ENCODE assay signal across 9 cellular contexts in genomic region chr17:49343273-49343672, GRCh38. TPM values are rescaled to one million over a fixed set of nuclear protein-coding genes. Genes with fewer than 3 reads are reported as not detected.
DNase-seq lines count a peak whose midpoint lies in the region; ATAC-seq and TF ChIP-seq lines count a peak whose summit lies in the region.
"Had no signal": no experiment of that assay in that cellular context is flagged by ENCODE, and none has a peak within 500 bp of the region (broad histone marks: within the 10 kb centered on the region; RNA-seq: fewer than 3 reads in every experiment).

No MANE protein-coding gene starts in this region.

- H3K4ac ChIP-seq in mesenchymal stem cell (ENCODE audit: low read depth in 1 of 2, low read length in 2 of 2), result no peak overlapping the region

- peaks cover 71% of the 10 kb centered on the region for H3K79me2 ChIP-seq in Loucy (ENCODE audit: insufficient read depth, low read length)

- H3K4me1 ChIP-seq in Loucy (ENCODE audit: insufficient read depth, low read length, poor library complexity, severe bottlenecking) (peaks cover 32% of the 10 kb centered on the region), mesenchymal stem cell (ENCODE audit: control insufficient read depth, insufficient read depth, low read depth, low read length) (peaks cover under 1% of the 10 kb centered on the region), heart right ventricle (peaks cover 0 to 53% (median 21%) of the 10 kb centered on the region in 9 donors)

- H3K14ac ChIP-seq in mesenchymal stem cell (ENCODE audit: low read length in 2 of 2), result no peak overlapping the region

- H3K9me2 ChIP-seq in Loucy (replicated peaks; ENCODE audit: low read depth, low read length), result no peaks in the 10 kb centered on the region

- H3K27me3 Mint-ChIP-seq in activated T-helper 17 cell treated with anti-CD3 and anti-CD28 coated beads, Interleukin-2, amount 50 U/mL, for 72 hours, result no peaks in the 10 kb centered on the region

- H3K9me3 ChIP-seq in Loucy (ENCODE audit: insufficient read depth, low read depth, low read length), result no peaks in the 10 kb centered on the region
- H3K9me3 ChIP-seq in mesenchymal stem cell (ENCODE audit: control insufficient read depth, low read length), result no peaks in the 10 kb centered on the region
- H3K9me3 ChIP-seq in heart right ventricle, result no peaks in the 10 kb centered on the region

- H3K27me3 ChIP-seq in Loucy (ENCODE audit: insufficient read depth, low read length, poor library complexity, severe bottlenecking) (no peaks in the 10 kb centered on the region), mesenchymal stem cell (ENCODE audit: control insufficient read depth in 1 of 2, insufficient read depth in 1 of 2, low read length in 2 of 2) (no peaks in the 10 kb centered on the region), heart right ventricle (no peaks in the 10 kb centered on the region)

- intact Hi-C loops in heart right ventricle (cut with DNase I), result loop anchor here in 1 of 10 donors (10.0 kb wide), 1 partner anchor 1612 kb away; no protein-coding TSS in a partner anchor

- H3K27ac ChIP-seq in mesenchymal stem cell (ENCODE audit: low read length, poor library complexity, severe bottlenecking) (no peak overlapping the region), heart right ventricle (peak overlapping the region in 1 of 10 donors; percentile 45)

- peaks cover 5% of the 10 kb centered on the region; the same call in 1 of the 2 replicates for H3K36me3 ChIP-seq in Loucy (ENCODE audit: insufficient read depth, low read length)
- peaks cover 0 to 3% of the 10 kb centered on the region in 2 experiments for H3K36me3 ChIP-seq in mesenchymal stem cell (ENCODE audit: control insufficient read depth in 1 of 2, insufficient read depth in 2 of 2, low read depth in 1 of 2, low read length in 2 of 2)
- no peaks in the 10 kb centered on the region for H3K36me3 ChIP-seq in heart right ventricle

- H4K91ac ChIP-seq in mesenchymal stem cell (ENCODE audit: low read length), result no peak overlapping the region

- peaks cover 24% of the 10 kb centered on the region for H3K79me1 ChIP-seq in mesenchymal stem cell (replicated peaks; ENCODE audit: low read length, poor library complexity, severe bottlenecking)

- H3K23ac ChIP-seq in mesenchymal stem cell (ENCODE audit: low read length in 2 of 2), result no peak overlapping the region

- WGBS in mesenchymal stem cell, result 75% methylated on average over 2 of the region's 3 CpGs
- 43 to 44% methylated on average over 3 of the region's 3 CpGs for WGBS in heart right ventricle, 2 donors

- H3K4me3 ChIP-seq in Loucy (ENCODE audit: low read length, poor library complexity, severe bottlenecking) (peak overlapping the region; percentile 66), mesenchymal stem cell (ENCODE audit: insufficient read depth in 1 of 2, low read depth in 1 of 2, low read length in 2 of 2) (no peak overlapping the region), heart right ventricle (no peak overlapping the region)

- DNase-seq in Daoy (ENCODE audit: low read depth) (peak; percentile 15), mesenchymal stem cell (peak; percentile 41), heart right ventricle (no peak), DMS53 (lab: John Stamatoyannopoulos, UW) (no peak)
- DNase-seq: activated CD4-positive, CD25-positive, alpha-beta regulatory T cell treated with anti-CD3 and anti-CD28 coated beads, Interleukin-2, amount 50 U/mL, for 72 hours; kidney glomerular epithelial cell had no signal

- peak overlapping the region; percentile 53 for H3K27ac Mint-ChIP-seq in activated T-helper 17 cell treated with anti-CD3 and anti-CD28 coated beads, Interleukin-2, amount 50 U/mL, for 72 hours

- no peak overlapping the region for H2BK5ac ChIP-seq in mesenchymal stem cell (ENCODE audit: low read depth, low read length, poor library complexity, severe bottlenecking)

- no peaks in the 10 kb centered on the region for H3K36me3 Mint-ChIP-seq in activated T-helper 17 cell treated with anti-CD3 and anti-CD28 coated beads, Interleukin-2, amount 50 U/mL, for 72 hours (ENCODE audit: low read depth)

- H3K4me2 ChIP-seq in Loucy (ENCODE audit: low read depth, low read length, poor library complexity, severe bottlenecking), result peak overlapping the region; percentile 71
- H3K4me2 ChIP-seq in mesenchymal stem cell (ENCODE audit: low read length, poor library complexity, severe bottlenecking), result no peak overlapping the region

- H4K8ac ChIP-seq in mesenchymal stem cell (ENCODE audit: low read length), result no peak overlapping the region

- H3K18ac ChIP-seq in mesenchymal stem cell (ENCODE audit: low read depth in 1 of 2, low read length in 2 of 2), result no peak overlapping the region

- ATAC-seq in activated T-helper 17 cell treated with anti-CD3 and anti-CD28 coated beads, Interleukin-2, amount 50 U/mL, for 72 hours (replicated peaks), result peak; percentile 56
- ATAC-seq in heart right ventricle (no peak), GM18868 (IDR thresholded peaks at IDR 0.05; ENCODE audit: unreplicated experiment) (no peak)

- no peak overlapping the region for H2AK5ac ChIP-seq in mesenchymal stem cell (ENCODE audit: low read length, severe bottlenecking)

- H2BK15ac ChIP-seq in mesenchymal stem cell (ENCODE audit: low read depth, poor library complexity, severe bottlenecking), result no peak overlapping the region

- H3K9ac ChIP-seq in Loucy (ENCODE audit: low read depth, low read length, poor library complexity, severe bottlenecking) (no peak overlapping the region), mesenchymal stem cell (ENCODE audit: low read length) (no peak overlapping the region)

- H3F3A ChIP-seq in Loucy (ENCODE audit: low read depth), result peaks cover 7% of the 10 kb centered on the region

- no peak for TF ChIP-seq CTCF in Loucy (conservative IDR thresholded peaks at IDR 0.05; ENCODE audit: low read length)
- no peak for TF ChIP-seq CTCF in heart right ventricle (IDR thresholded peaks at IDR 0.05)

- no peak overlapping the region for H2BK12ac ChIP-seq in mesenchymal stem cell (ENCODE audit: low read length in 2 of 2)

- no peaks in the 10 kb centered on the region for H3K9me3 Mint-ChIP-seq in activated T-helper 17 cell treated with anti-CD3 and anti-CD28 coated beads, Interleukin-2, amount 50 U/mL, for 72 hours

- H2AFZ ChIP-seq in Loucy (ENCODE audit: low read length) (no peak overlapping the region), mesenchymal stem cell (ENCODE audit: low read depth, low read length) (no peak overlapping the region)

- peaks cover 47% of the 10 kb centered on the region for H4K20me1 ChIP-seq in Loucy (ENCODE audit: insufficient read depth, low read length, poor library complexity, severe bottlenecking)

- peaks cover 38% of the 10 kb centered on the region for H3K4me1 Mint-ChIP-seq in activated T-helper 17 cell treated with anti-CD3 and anti-CD28 coated beads, Interleukin-2, amount 50 U/mL, for 72 hours

- no peak overlapping the region for H2BK120ac ChIP-seq in mesenchymal stem cell (ENCODE audit: low read depth, low read length)

- peak overlapping the region; percentile 70 for H3K4me3 Mint-ChIP-seq in activated T-helper 17 cell treated with anti-CD3 and anti-CD28 coated beads, Interleukin-2, amount 50 U/mL, for 72 hours

RNA-seq across cellular contexts. Expression of gene ZNF652, which starts 18.8 kb away (rescaled TPM):
- total RNA-seq in Daoy (2014; rRNA removed; shearing (Covaris generic)), result 4.5 and 6.8 TPM in 2 replicates
- total RNA-seq in activated T-helper 17 cell treated with anti-CD3 and anti-CD28 coated beads, Interleukin-2, amount 50 U/mL, for 72 hours, result 10 to 100 TPM; 10.7 to 13.1 TPM
- 13.6 TPM for polyA plus RNA-seq in mesenchymal stem cell (2013, experiment 1 of 2)
- 14.5 TPM for polyA plus RNA-seq in mesenchymal stem cell (2013, experiment 2 of 2)
- total RNA-seq in heart right ventricle, result 10 to 100 TPM; 16.0 to 23.8 (median 19.6) TPM
- 10 to 100 TPM in 1 of 2 donors, 1 to 10 TPM in 1; 5.2 to 35.6 TPM for polyA plus RNA-seq in heart right ventricle

Comparison
In these comparisons a context has a peak if more than half of its experiments do, and no peak if none do; other contexts are left out.
1. DNase-seq: peak in Daoy (single experiment) and mesenchymal stem cell (single experiment); none in heart right ventricle (0 of 2) and DMS53 (single experiment).